32 cellular contexts compared by ENCODE assay signal in the genomic region with DNA sequence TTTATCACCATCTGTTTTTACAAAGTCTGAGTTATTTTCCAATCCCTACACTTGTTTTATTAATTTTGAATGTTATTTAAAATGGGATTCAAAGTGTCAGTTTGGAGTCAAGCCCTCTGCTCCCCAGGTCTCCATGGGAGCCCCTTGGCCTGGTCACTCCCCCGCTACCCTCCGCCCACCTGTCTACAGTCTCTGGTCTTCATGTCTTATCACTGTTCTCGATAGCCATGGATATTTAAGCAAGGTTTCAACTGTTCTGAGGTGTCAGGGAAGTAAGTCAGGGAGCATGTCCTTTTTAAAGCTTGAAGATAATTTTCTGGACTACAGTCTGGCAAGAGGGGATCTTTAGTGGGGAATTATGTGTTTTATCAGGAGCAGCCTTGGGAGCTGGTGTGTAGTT.
"Had no signal": no experiment of that assay in that cellular context is flagged by ENCODE, and none has a peak within 500 bp of the region (broad histone marks: within the 10 kb centered on the region; RNA-seq: fewer than 3 reads in every experiment).

No MANE protein-coding gene starts in this region.

- H3K27ac ChIP-seq: brain microvascular endothelial cell, KMS-11, PC-9, RWPE1, SJCRH30, SK-N-MC, WERI-Rb-1 had no signal

- H3K9me3 Mint-ChIP-seq: activated CD8-positive, alpha-beta T cell treated with anti-CD3 and anti-CD28 coated beads for 36 hours; activated naive CD8-positive, alpha-beta T cell treated with anti-CD3 and anti-CD28 coated beads for 36 hours; activated T-cell treated with anti-CD3 and anti-CD28 coated beads, Interleukin-2, amount 50 U/mL, for 72 hours; activated T-helper 17 cell treated with anti-CD3 and anti-CD28 coated beads, Interleukin-2, amount 50 U/mL, for 72 hours had no signal

- H3K4me3 Mint-ChIP-seq: activated CD8-positive, alpha-beta T cell treated with anti-CD3 and anti-CD28 coated beads for 36 hours; activated naive CD8-positive, alpha-beta T cell treated with anti-CD3 and anti-CD28 coated beads for 36 hours; activated T-cell treated with anti-CD3 and anti-CD28 coated beads, Interleukin-2, amount 50 U/mL, for 72 hours; activated T-helper 17 cell treated with anti-CD3 and anti-CD28 coated beads, Interleukin-2, amount 50 U/mL, for 72 hours had no signal

- H3K4me2 ChIP-seq: KMS-11, PC-9 had no signal

- DNase-seq: activated CD4-positive, alpha-beta T cell treated with anti-CD3 and anti-CD28 coated beads for 1 hour; activated CD4-positive, alpha-beta T cell treated with anti-CD3 and anti-CD28 coated beads for 48 hours; activated CD4-positive, CD25-positive, alpha-beta regulatory T cell; activated CD8-positive, alpha-beta T cell treated with anti-CD3 and anti-CD28 coated beads for 36 hours; activated effector memory CD4-positive, alpha-beta T cell treated with anti-CD3 and anti-CD28 coated beads, Interleukin-2, amount 50 U/mL, for 16 hours; activated naive CD4-positive, alpha-beta T cell; activated naive CD4-positive, alpha-beta T cell treated with anti-CD3 and anti-CD28 coated beads, Interleukin-2, amount 50 U/mL, for 16 hours; activated naive CD8-positive, alpha-beta T cell treated with anti-CD3 and anti-CD28 coated beads for 36 hours; activated T-cell treated with anti-CD3 and anti-CD28 coated beads, Interleukin-2, amount 50 U/mL, for 1 hour; activated T-cell treated with anti-CD3 and anti-CD28 coated beads, Interleukin-2, amount 50 U/mL, for 72 hours; amniotic stem cell; aorta; brain microvascular endothelial cell; NCI-H1092 treated with DMSO at 0.1 percent for 48 hours; NCI-H1417; NCI-H146; NCI-H187; NCI-H2029 treated with DMSO at 0.1 percent for 48 hours; NCI-H2107; NCI-H2171; NCI-H510A; NCI-H526; NCI-H748 treated with DMSO at 0.1 percent for 48 hours; PC-9; SHP77; SJCRH30; T1000; WERI-Rb-1 had no signal

- H3K9ac ChIP-seq: KMS-11 had no signal

- ATAC-seq: activated CD8-positive, alpha-beta T cell treated with anti-CD3 and anti-CD28 coated beads for 36 hours; activated T-cell treated with anti-CD3 and anti-CD28 coated beads, Interleukin-2, amount 50 U/mL, for 72 hours; activated T-helper 17 cell treated with anti-CD3 and anti-CD28 coated beads, Interleukin-2, amount 50 U/mL, for 72 hours had no signal

- H3K27ac Mint-ChIP-seq: activated CD8-positive, alpha-beta T cell treated with anti-CD3 and anti-CD28 coated beads for 36 hours; activated naive CD8-positive, alpha-beta T cell treated with anti-CD3 and anti-CD28 coated beads for 36 hours; activated T-cell treated with anti-CD3 and anti-CD28 coated beads, Interleukin-2, amount 50 U/mL, for 72 hours; activated T-helper 17 cell treated with anti-CD3 and anti-CD28 coated beads, Interleukin-2, amount 50 U/mL, for 72 hours had no signal

- H3K27me3 ChIP-seq: brain microvascular endothelial cell, SJCRH30 had no signal

- H3K9me3 ChIP-seq: SJCRH30 had no signal

- H3K36me3 ChIP-seq: brain microvascular endothelial cell, SJCRH30, WERI-Rb-1 had no signal

- H3K36me3 Mint-ChIP-seq: activated naive CD8-positive, alpha-beta T cell treated with anti-CD3 and anti-CD28 coated beads for 36 hours had no signal

- H2AFZ ChIP-seq: PC-9 had no signal

- H3K4me3 ChIP-seq: PC-9, SJCRH30, SK-N-MC had no signal
